ENCODE assay signal across 9 cellular contexts in the genomic region with DNA sequence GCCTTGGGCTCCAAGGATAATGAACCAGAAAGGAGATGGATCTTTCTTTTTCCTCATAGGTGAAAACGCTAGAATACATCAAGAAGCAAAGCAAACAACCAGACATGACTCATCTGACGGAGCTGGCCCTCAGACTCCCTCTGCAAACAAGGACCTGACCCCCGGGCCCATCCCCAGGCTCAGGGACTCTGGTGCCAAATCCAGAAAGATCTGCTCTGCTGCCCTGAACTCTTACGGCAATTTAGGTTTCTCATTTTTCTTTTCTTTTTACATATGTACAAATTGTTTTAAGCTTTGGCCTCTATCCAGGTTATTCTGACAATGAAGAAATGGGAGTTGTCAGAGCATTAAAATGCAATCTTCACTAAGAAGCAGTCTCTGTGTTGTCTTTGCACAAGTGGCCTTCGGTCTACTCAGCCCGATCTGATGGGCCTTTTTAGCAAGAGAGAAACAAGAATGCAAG. TPM values are rescaled to one million over a fixed set of nuclear protein-coding genes. Genes with fewer than 3 reads are reported as not detected.
A peak's percentile ranks its signal among the peaks of the same experiment; 100 is the strongest.
DNase-seq lines count a peak whose midpoint lies in the region; ATAC-seq, FAIRE-seq and TF ChIP-seq lines count a peak whose summit lies in the region.
"Had no signal": no experiment of that assay in that cellular context is flagged by ENCODE, and none has a peak within 500 bp of the region (broad histone marks: within the 10 kb centered on the region; RNA-seq: fewer than 3 reads in every experiment).

No MANE protein-coding gene starts in this region.

- H3K9me3 ChIP-seq in adrenal gland (replicated peaks in 1 of 3) (no peaks in the 10 kb centered on the region), thyroid gland (no peaks in the 10 kb centered on the region), MM.1S (replicated peaks; ENCODE audit: insufficient read depth, low read length) (no peaks in the 10 kb centered on the region), kidney (ENCODE audit: control insufficient read depth in 1 of 2, low read length in 2 of 2) (no peaks in the 10 kb centered on the region)

- peak overlapping the region in 4 of 5 donors; percentile 41 to 81 (median 62) for H3K27ac ChIP-seq in adrenal gland
- peak overlapping the region; percentile 72 for H3K27ac ChIP-seq in layer of hippocampus (ENCODE audit: low read depth, low read length)
- H3K27ac ChIP-seq in thyroid gland = peak overlapping the region; percentile 37 to 91 (median 82)
- H3K27ac ChIP-seq in MM.1S (ENCODE audit: low read length) = no peak overlapping the region
- peak overlapping the region in 1 of 2 donors; percentile 69 for H3K27ac ChIP-seq in kidney (ENCODE audit: low read depth in 2 of 2, low read length in 2 of 2)

- H3K4me2 ChIP-seq in MM.1S (ENCODE audit: low read depth, low read length) = no peak overlapping the region

- H3K4me1 Mint-ChIP-seq in activated naive CD4-positive, alpha-beta T cell treated with anti-CD3 and anti-CD28 coated beads, Interleukin-2, amount 10 ng/mL, durations not matched to agents 7 days and 5 days = peaks cover 36% of the 10 kb centered on the region
- peaks cover 49% of the 10 kb centered on the region for H3K4me1 Mint-ChIP-seq in activated naive CD4-positive, alpha-beta T cell treated with anti-CD3 and anti-CD28 coated beads for 36 hours (ENCODE audit: low read depth)

- WGBS in adrenal gland, 4 donors = 19 to 29% (median 26%) methylated on average over 6 of the region's 6 CpGs
- 6 to 7% methylated on average over 6 of the region's 6 CpGs for WGBS in thyroid gland, 2 donors

- H2AFZ ChIP-seq in MM.1S (ENCODE audit: low read length) = no peak overlapping the region

- CTCF ChIA-PET in activated naive CD4-positive, alpha-beta T cell treated with anti-CD3 and anti-CD28 coated beads, Interleukin-2, amount 10 ng/mL, durations not matched to agents 7 days and 5 days (lab: Charles Lee) = no interaction called here
- CTCF ChIA-PET in activated naive CD4-positive, alpha-beta T cell treated with anti-CD3 and anti-CD28 coated beads for 36 hours (lab: Charles Lee) = no interaction called here

- H4K20me1 ChIP-seq in MM.1S (ENCODE audit: insufficient read depth, low read length) = no peaks in the 10 kb centered on the region

- FAIRE-seq in kidney (lab: Jason Lieb, UNC) = no peak

- H3K4me3 Mint-ChIP-seq in activated naive CD4-positive, alpha-beta T cell treated with anti-CD3 and anti-CD28 coated beads, Interleukin-2, amount 10 ng/mL, durations not matched to agents 7 days and 5 days = no peak overlapping the region
- no peak overlapping the region for H3K4me3 Mint-ChIP-seq in activated naive CD4-positive, alpha-beta T cell treated with anti-CD3 and anti-CD28 coated beads for 36 hours

- H3K9me2 ChIP-seq in MM.1S (replicated peaks; ENCODE audit: insufficient read depth, low read length) = no peaks in the 10 kb centered on the region

- no peaks in the 10 kb centered on the region for H3K27me3 Mint-ChIP-seq in activated naive CD4-positive, alpha-beta T cell treated with anti-CD3 and anti-CD28 coated beads, Interleukin-2, amount 10 ng/mL, durations not matched to agents 7 days and 5 days
- H3K27me3 Mint-ChIP-seq in activated naive CD4-positive, alpha-beta T cell treated with anti-CD3 and anti-CD28 coated beads for 36 hours (ENCODE audit: low read depth) = no peaks in the 10 kb centered on the region

- no peaks in the 10 kb centered on the region for H3K27me3 ChIP-seq in adrenal gland
- no peaks in the 10 kb centered on the region for H3K27me3 ChIP-seq in layer of hippocampus (ENCODE audit: control insufficient read depth, insufficient read depth, low read length)
- no peaks in the 10 kb centered on the region for H3K27me3 ChIP-seq in thyroid gland
- no peaks in the 10 kb centered on the region for H3K27me3 ChIP-seq in MM.1S (replicated peaks; ENCODE audit: insufficient read depth, low read length)

- no peaks in the 10 kb centered on the region for H3K79me2 ChIP-seq in MM.1S (ENCODE audit: low read length)

- H3K9ac ChIP-seq in MM.1S (ENCODE audit: low read length) (no peak overlapping the region), kidney (ENCODE audit: low read length in 2 of 2) (no peak overlapping the region)

- intact Hi-C loops in activated naive CD4-positive, alpha-beta T cell treated with anti-CD3 and anti-CD28 coated beads for 36 hours (cut with micrococcal nuclease) = no loop called here
- intact Hi-C loops in adrenal gland (cut with DNase I) = no loop called here
- intact Hi-C loops in thyroid gland (cut with DNase I) = no loop called here
- intact Hi-C loops in kidney (cut with DNase I) = no loop called here

- peak overlapping the region; percentile 33 for H3K27ac Mint-ChIP-seq in activated naive CD4-positive, alpha-beta T cell treated with anti-CD3 and anti-CD28 coated beads, Interleukin-2, amount 10 ng/mL, durations not matched to agents 7 days and 5 days
- no peak overlapping the region for H3K27ac Mint-ChIP-seq in activated naive CD4-positive, alpha-beta T cell treated with anti-CD3 and anti-CD28 coated beads for 36 hours

- H3K4me1 ChIP-seq in adrenal gland (replicated peaks in 1 of 2) (peaks cover 57 to 65% of the 10 kb centered on the region in 2 donors), thyroid gland (peaks cover 43 to 74% of the 10 kb centered on the region in 2 donors), MM.1S (ENCODE audit: low read length) (no peaks in the 10 kb centered on the region), kidney (ENCODE audit: control insufficient read depth in 1 of 2, insufficient read depth in 1 of 2, low read depth in 1 of 2, low read length in 2 of 2) (peaks cover 13 to 19% of the 10 kb centered on the region in 2 donors)

- no peak for TF ChIP-seq CTCF in adrenal gland (IDR thresholded peaks at IDR 0.05)
- TF ChIP-seq CTCF in thyroid gland (IDR thresholded peaks at IDR 0.05) = no peak
- TF ChIP-seq CTCF in MM.1S (IDR thresholded peaks at IDR 0.05; ENCODE audit: low read length) = no peak
- no peak for TF ChIP-seq CTCF in kidney (IDR thresholded peaks at IDR 0.05; ENCODE audit: borderline replicate concordance, extremely low read depth, insufficient read depth)

- peaks cover 59% of the 10 kb centered on the region for H3K36me3 Mint-ChIP-seq in activated naive CD4-positive, alpha-beta T cell treated with anti-CD3 and anti-CD28 coated beads, Interleukin-2, amount 10 ng/mL, durations not matched to agents 7 days and 5 days
- peaks cover 60% of the 10 kb centered on the region for H3K36me3 Mint-ChIP-seq in activated naive CD4-positive, alpha-beta T cell treated with anti-CD3 and anti-CD28 coated beads for 36 hours (ENCODE audit: low read depth)

- ATAC-seq in HG03521 (IDR thresholded peaks at IDR 0.05; ENCODE audit: unreplicated experiment) = no peak

- no peak for TF ChIP-seq POLR2A in adrenal gland (IDR thresholded peaks at IDR 0.05)
- TF ChIP-seq POLR2A in thyroid gland (IDR thresholded peaks at IDR 0.05) = no peak

- no peak overlapping the region for H3K4me3 ChIP-seq in adrenal gland
- no peak overlapping the region for H3K4me3 ChIP-seq in thyroid gland (replicated peaks in 1 of 3)
- no peak overlapping the region for H3K4me3 ChIP-seq in MM.1S (ENCODE audit: low read length)
- no peak overlapping the region for H3K4me3 ChIP-seq in kidney (ENCODE audit: low read length in 2 of 2)

- no peaks in the 10 kb centered on the region for H3F3A ChIP-seq in MM.1S (ENCODE audit: insufficient read depth, low read length)

- H3K9me3 Mint-ChIP-seq in activated naive CD4-positive, alpha-beta T cell treated with anti-CD3 and anti-CD28 coated beads, Interleukin-2, amount 10 ng/mL, durations not matched to agents 7 days and 5 days = no peaks in the 10 kb centered on the region
- H3K9me3 Mint-ChIP-seq in activated naive CD4-positive, alpha-beta T cell treated with anti-CD3 and anti-CD28 coated beads for 36 hours = no peaks in the 10 kb centered on the region

- H3K36me3 ChIP-seq in adrenal gland (replicated peaks in 1 of 2) (peaks cover 0 to 29% of the 10 kb centered on the region in 2 donors), thyroid gland (peaks cover 9 to 10% of the 10 kb centered on the region in 2 donors), MM.1S (replicated peaks; ENCODE audit: insufficient read depth, low read length) (no peaks in the 10 kb centered on the region), kidney (ENCODE audit: control insufficient read depth in 1 of 2, insufficient read depth in 2 of 2, low read length in 2 of 2) (peaks cover 11 to 13% of the 10 kb centered on the region in 2 donors)

- DNase-seq in activated naive CD4-positive, alpha-beta T cell treated with anti-CD3 and anti-CD28 coated beads, Interleukin-2, amount 10 ng/mL, durations not matched to agents 7 days and 5 days = no peak
- DNase-seq in activated naive CD4-positive, alpha-beta T cell treated with anti-CD3 and anti-CD28 coated beads for 36 hours = no peak
- DNase-seq in adrenal gland (peak in 6 of 7 donors; percentile 44 to 68 (median 64)), thyroid gland (peak; percentile 74 to 77), MM.1S (no peak), kidney (no peak)
- DNase-seq: stimulated activated CD4-positive, alpha-beta T cell treated with anti-CD3 and anti-CD28 coated beads, Interleukin-4, amount 100 ng/mL, for 1 hour had no signal

RNA-seq across cellular contexts. Expression of a gene that starts 17.7 kb away (rescaled TPM):
- 10 to 100 TPM; 24.4 to 26.1 TPM for total RNA-seq in activated naive CD4-positive, alpha-beta T cell treated with anti-CD3 and anti-CD28 coated beads for 36 hours
- total RNA-seq in adrenal gland (10 to 100 TPM in 7 of 8 donors, 1 to 10 TPM in 1; 8.1 to 17.7 (median 11.5) TPM), thyroid gland (10 to 100 TPM in 3 of 4 donors, 1 to 10 TPM in 1; 8.9 to 11.5 (median 10.5) TPM), kidney (17.9 TPM)
- polyA plus RNA-seq in adrenal gland (10 to 100 TPM; 13.5 to 30.6 (median 26.5) TPM), kidney (ENCODE audit: insufficient read depth, low read depth, low replicate concordance) (10.2 TPM)

RNA-seq across cellular contexts. Expression of a gene that starts 17.7 kb away (rescaled TPM):
- 1 to 10 TPM; 2.8 to 3.9 TPM for total RNA-seq in activated naive CD4-positive, alpha-beta T cell treated with anti-CD3 and anti-CD28 coated beads for 36 hours
- total RNA-seq in adrenal gland (10 to 100 TPM in 7 of 8 donors, 1 to 10 TPM in 1; 8.2 to 35.2 (median 14.4) TPM), thyroid gland (100 to 1,000 TPM in 1 of 4 donors, 10 to 100 TPM in 3; 49.7 to 103 (median 94.2) TPM), kidney (38.1 TPM)
- polyA plus RNA-seq in adrenal gland (10 to 100 TPM; 14.7 to 18.3 (median 16.7) TPM), kidney (ENCODE audit: insufficient read depth, low read depth, low replicate concordance) (35.4 TPM)

Comparison
In these comparisons a context has a peak if more than half of its experiments do, and no peak if none do; other contexts are left out.
1. DNase-seq: peak in adrenal gland (6 of 7) and thyroid gland (2 of 2); none in activated naive CD4-positive, alpha-beta T cell treated with anti-CD3 and anti-CD28 coated beads, Interleukin-2, amount 10 ng/mL, durations not matched to agents 7 days and 5 days (single experiment), activated naive CD4-positive, alpha-beta T cell treated with anti-CD3 and anti-CD28 coated beads for 36 hours (single experiment), MM.1S (single experiment) and kidney (single experiment).